ENCODE assay signal across 15 cellular contexts in the genomic region with DNA sequence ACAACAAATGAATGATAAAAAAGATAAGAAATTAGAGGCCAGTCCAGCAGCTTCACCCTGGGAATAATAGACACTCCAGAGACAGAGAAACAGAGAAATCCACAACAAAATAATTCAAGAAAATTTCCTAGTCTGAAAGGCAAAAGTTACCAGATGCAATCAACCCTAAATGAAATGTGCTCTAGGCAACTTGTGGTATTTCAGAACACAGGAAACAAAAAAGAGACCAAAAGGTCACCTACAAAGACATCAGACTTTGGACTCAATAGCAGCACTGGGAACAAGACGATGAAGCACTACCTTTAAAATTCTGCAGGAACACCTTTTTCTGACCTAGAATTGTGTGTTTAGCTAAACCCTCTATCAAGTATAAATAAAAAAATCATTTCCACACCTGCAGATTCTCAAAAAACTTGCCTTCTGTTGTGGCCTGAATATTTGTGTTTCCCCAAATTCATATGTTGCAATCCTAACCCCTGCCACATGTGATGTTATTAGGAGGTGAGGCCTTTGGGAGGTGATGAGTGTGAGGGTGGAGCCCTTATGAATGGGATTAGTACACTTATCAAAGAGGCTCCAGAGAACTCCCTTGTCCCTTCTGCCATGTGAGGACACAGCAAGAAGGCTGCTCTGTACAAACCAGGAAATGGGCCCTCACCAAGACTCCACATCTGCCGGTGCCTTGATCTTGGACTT.
"Had no signal": no experiment of that assay in that cellular context is flagged by ENCODE, and none has a peak within 500 bp of the region (broad histone marks: within the 10 kb centered on the region; RNA-seq: fewer than 3 reads in every experiment).

No MANE protein-coding gene starts in this region.

- DNase-seq: activated effector memory CD4-positive, alpha-beta T cell treated with anti-CD3 and anti-CD28 coated beads, Interleukin-2, amount 50 U/mL, for 16 hours; activated naive CD4-positive, alpha-beta T cell treated with anti-CD3 and anti-CD28 coated beads, Interleukin-2, amount 10 ng/mL, durations not matched to agents 7 days and 5 days; amygdala; effector CD4-positive, alpha-beta T cell; erythroblast; foreskin keratinocyte; naive thymus-derived CD4-positive, alpha-beta T cell; stimulated activated CD4-positive, alpha-beta T cell treated with anti-CD3 and anti-CD28 coated beads, Interleukin-2, amount 100 ng/mL, for 24 hours; T-helper 1 cell had no signal

- H3K27ac ChIP-seq: cardiac muscle cell, foreskin keratinocyte, vagina had no signal

- H3K27me3 ChIP-seq: cardiac muscle cell, foreskin keratinocyte, vagina had no signal

- H3K4me3 Mint-ChIP-seq: activated naive CD4-positive, alpha-beta T cell treated with anti-CD3 and anti-CD28 coated beads, Interleukin-2, amount 10 ng/mL, durations not matched to agents 7 days and 5 days; dendritic cell treated with granulocyte-macrophage colony-stimulating factor and Interleukin-4, amounts not matched to agents 40 ng/mL and 50 ng/mL, for 4 days; naive thymus-derived CD4-positive, alpha-beta T cell; stimulated activated memory B cell treated with anti-CD40 and anti-IgM and Interleukin-4, amounts not matched to agents 10 μg/mL and 1 μg/mL and 100 μg/mL, for 72 hours had no signal

- H3K27me3 Mint-ChIP-seq: progenitor cell of endocrine pancreas; stimulated activated memory B cell treated with anti-CD40 and anti-IgM and Interleukin-4, amounts not matched to agents 10 μg/mL and 1 μg/mL and 100 μg/mL, for 72 hours had no signal

- H3K27ac Mint-ChIP-seq: activated naive CD4-positive, alpha-beta T cell treated with anti-CD3 and anti-CD28 coated beads, Interleukin-2, amount 10 ng/mL, durations not matched to agents 7 days and 5 days; dendritic cell treated with granulocyte-macrophage colony-stimulating factor and Interleukin-4, amounts not matched to agents 40 ng/mL and 50 ng/mL, for 4 days; progenitor cell of endocrine pancreas; stimulated activated memory B cell treated with anti-CD40 and anti-IgM and Interleukin-4, amounts not matched to agents 10 μg/mL and 1 μg/mL and 100 μg/mL, for 72 hours had no signal

- H3K9me3 Mint-ChIP-seq: activated naive CD4-positive, alpha-beta T cell treated with anti-CD3 and anti-CD28 coated beads, Interleukin-2, amount 10 ng/mL, durations not matched to agents 7 days and 5 days; dendritic cell treated with granulocyte-macrophage colony-stimulating factor and Interleukin-4, amounts not matched to agents 40 ng/mL and 50 ng/mL, for 4 days; stimulated activated memory B cell treated with anti-CD40 and anti-IgM and Interleukin-4, amounts not matched to agents 10 μg/mL and 1 μg/mL and 100 μg/mL, for 72 hours had no signal

- H3K4me3 ChIP-seq: cardiac muscle cell, lung, vagina had no signal

- H3K36me3 ChIP-seq: vagina had no signal

- H3K36me3 Mint-ChIP-seq: stimulated activated memory B cell treated with anti-CD40 and anti-IgM and Interleukin-4, amounts not matched to agents 10 μg/mL and 1 μg/mL and 100 μg/mL, for 72 hours had no signal
